ENCODE assay signal across 17 cellular contexts in genomic region chr9:135000647-135001245, GRCh38.
DNase-seq lines count a peak whose midpoint lies in the region; ATAC-seq, FAIRE-seq and TF ChIP-seq lines count a peak whose summit lies in the region.
"Had no signal": no experiment of that assay in that cellular context is flagged by ENCODE, and none has a peak within 500 bp of the region (broad histone marks: within the 10 kb centered on the region; RNA-seq: fewer than 3 reads in every experiment).

No MANE protein-coding gene starts in this region.

- H3K27ac ChIP-seq in A549 (no peak overlapping the region), HCT116 (ENCODE audit: low read depth, low read length) (no peak overlapping the region), OCI-LY7 (ENCODE audit: low read depth, low read length, poor library complexity, severe bottlenecking) (no peak overlapping the region)

- H3K36me3 ChIP-seq in HCT116 (ENCODE audit: control insufficient read depth in 1 of 2, insufficient read depth in 2 of 2, low read length in 2 of 2) (no peaks in the 10 kb centered on the region), OCI-LY7 (ENCODE audit: insufficient read depth, low read length) (no peaks in the 10 kb centered on the region)

- H3K4me2 ChIP-seq in A549 = no peak overlapping the region
- no peak overlapping the region for H3K4me2 ChIP-seq in HCT116 (ENCODE audit: low read length)
- H3K4me2 ChIP-seq in OCI-LY7 (ENCODE audit: low read length) = no peak overlapping the region

- peaks cover 52% of the 10 kb centered on the region for H3K9me3 ChIP-seq in A549
- H3K9me3 ChIP-seq in HCT116 (ENCODE audit: control insufficient read depth in 1 of 2, insufficient read depth in 1 of 2, low read depth in 1 of 2, low read length in 2 of 2) = peaks cover 6 to 24% of the 10 kb centered on the region in 2 experiments; a peak in 3 of 4 replicates
- H3K9me3 ChIP-seq in OCI-LY7 (ENCODE audit: low read length) = peaks cover 25% of the 10 kb centered on the region; the same call in 1 of the 2 replicates

- no peaks in the 10 kb centered on the region for H4K20me1 ChIP-seq in HCT116 (ENCODE audit: insufficient read depth)
- H4K20me1 ChIP-seq in OCI-LY7 (ENCODE audit: insufficient read depth, low read length) = no peaks in the 10 kb centered on the region

- H3K9ac ChIP-seq in HCT116 (ENCODE audit: low read length) = no peak overlapping the region

- TF ChIP-seq POLR2A in A549 (IDR thresholded peaks at IDR 0.05; ENCODE audit: low read length) = no peak
- no peak for TF ChIP-seq POLR2A in HCT116 (IDR thresholded peaks at IDR 0.05; ENCODE audit: borderline replicate concordance, extremely low read depth, insufficient read depth, insufficient read length)

- POLR2A ChIA-PET in A549 (lab: Yijun Ruan, JAX) = no interaction called here
- POLR2A ChIA-PET in HCT116 (lab: Charles Lee) = no interaction called here
- POLR2A ChIA-PET in OCI-LY7 (lab: Charles Lee) = no interaction called here

- WGBS in A549 (ENCODE audit: missing lambda C conversion rate) = 20% methylated on average over 2 of the region's 2 CpGs

- H3K4me3 ChIP-seq in A549 (no peak overlapping the region), HCT116 (replicated peaks in 1 of 2; ENCODE audit: low read depth in 1 of 2, low read length in 2 of 2) (no peak overlapping the region), OCI-LY7 (ENCODE audit: low read depth, low read length, poor library complexity, severe bottlenecking) (no peak overlapping the region), fibroblast of mammary gland (ENCODE audit: control insufficient read depth, low read depth, low read length) (no peak overlapping the region)
- H3K4me3 ChIP-seq: GM12878 had no signal

- H3K79me2 ChIP-seq in HCT116 (ENCODE audit: insufficient read depth, low read length) (no peaks in the 10 kb centered on the region), OCI-LY7 (ENCODE audit: insufficient read depth, low read depth, low read length) (no peaks in the 10 kb centered on the region)

- TF ChIP-seq CTCF in A549 (IDR thresholded peaks at IDR 0.05) (no peak), HCT116 (IDR thresholded peaks at IDR 0.05 in 2 of 3, conservative IDR thresholded peaks at IDR 0.05 in 1 of 3; ENCODE audit: borderline replicate concordance in 1 of 3, insufficient read depth in 1 of 3, low read depth in 2 of 3, low read length in 2 of 3) (no peak), OCI-LY7 (conservative IDR thresholded peaks at IDR 0.05; ENCODE audit: low read length) (no peak), fibroblast of mammary gland (conservative IDR thresholded peaks at IDR 0.05; ENCODE audit: control insufficient read depth, insufficient read depth, low read depth, low read length) (no peak)

- intact Hi-C loops in HCT116 (cut with micrococcal nuclease) (no loop called here), OCI-LY7 (cut with micrococcal nuclease; ENCODE audit: unreplicated experiment) (no loop called here)

- no peak for FAIRE-seq in A549 (lab: Jason Lieb, UNC)
- FAIRE-seq: GM12878 had no signal

- TF ChIP-seq EP300 in A549 (IDR thresholded peaks at IDR 0.05) = no peak

- ATAC-seq in A549 (no peak), HCT116 (no peak)
- ATAC-seq: GM12878, SK-N-SH treated with all-trans-retinoic acid at 6 μM for 48 hours had no signal

- no TSS peak for BruUV-seq in HCT116 (replicated peaks; lab: Mats Ljungman, UMichigan)
- no TSS peak for BruUV-seq in OCI-LY7 (replicated peaks; lab: Mats Ljungman, UMichigan)

- no peaks in the 10 kb centered on the region; the same call in 1 of the 2 replicates for H3K27me3 ChIP-seq in HCT116 (ENCODE audit: insufficient read depth, low read length)

- H2AFZ ChIP-seq in HCT116 (ENCODE audit: low read depth, low read length, poor library complexity, severe bottlenecking) (no peak overlapping the region), OCI-LY7 (ENCODE audit: low read length) (no peak overlapping the region)

- TF ChIP-seq RAD21 in A549 (conservative IDR thresholded peaks at IDR 0.05 in 1 of 2, IDR thresholded peaks at IDR 0.05 in 1 of 2) (no peak), HCT116 (IDR thresholded peaks at IDR 0.05; ENCODE audit: low read depth) (no peak)

- RAD21 ChIA-PET in HCT116 (lab: Charles Lee; ENCODE audit: low non-redundant PET in 1 of 2, low total read pairs in 2 of 2, uncharacterized antibody in 2 of 2, unreplicated experiment in 2 of 2) = no interaction called here

- CTCF ChIA-PET in A549 (lab: Yijun Ruan, JAX) (interaction anchor here (2.5 kb wide), 1 partner anchor 412 kb away, joined by 7 read pairs; no protein-coding TSS in a partner anchor), HCT116 (lab: Charles Lee) (no interaction called here), OCI-LY7 (lab: Charles Lee; ENCODE audit: unreplicated experiment) (interaction anchor here (0.5 to 0.6 kb wide), 2 partner anchors 121 to 211 kb away, joined by 3 to 4 read pairs; no protein-coding TSS in a partner anchor)

- DNase-seq in A549 (ENCODE audit: low read depth in 1 of 2, low spot score in 1 of 2) = peak in 1 of 2 experiments; percentile 11
- peak; percentile 19 for DNase-seq in HCT116 (ENCODE audit: low read depth, low spot score)
- DNase-seq in OCI-LY7 (ENCODE audit: low spot score) = peak; percentile 58
- peak; percentile 19 for DNase-seq in fibroblast of mammary gland (ENCODE audit: low read depth)
- DNase-seq in D341Med (ENCODE audit: low spot score) = no peak
- DNase-seq in activated effector memory CD4-positive, alpha-beta T cell treated with anti-CD3 and anti-CD28 coated beads, Interleukin-2, amount 50 U/mL, for 16 hours = no peak
- no peak for DNase-seq in SW 1271 (lab: John Stamatoyannopoulos, UW)
- DNase-seq: DND-41, GDM1, GOT3, NCI-H1105 treated with DMSO at 0.1 percent for 48 hours, NCI-H1694 treated with DMSO at 0.1 percent for 48 hours, NCI-H226, NCI-H524 treated with DMSO at 0.1 percent for 48 hours, SHP77 treated with DMSO at 0.1 percent for 48 hours had no signal

- no peaks in the 10 kb centered on the region for H3K4me1 ChIP-seq in A549
- no peaks in the 10 kb centered on the region for H3K4me1 ChIP-seq in HCT116 (ENCODE audit: control insufficient read depth in 1 of 2, insufficient read depth in 2 of 2, low read length in 2 of 2)
- no peaks in the 10 kb centered on the region for H3K4me1 ChIP-seq in OCI-LY7 (ENCODE audit: insufficient read depth, low read length, poor library complexity, severe bottlenecking)

- H3K9me2 ChIP-seq in HCT116 (ENCODE audit: insufficient read depth) = no peaks in the 10 kb centered on the region
- no peaks in the 10 kb centered on the region for H3K9me2 ChIP-seq in OCI-LY7 (ENCODE audit: insufficient read depth, low read length)

TF ChIP-seq in A549, 52 proteins besides CTCF, POLR2A, EP300 and RAD21:
- no peak for TF ChIP-seq NPAS2 (CRISPR knock-in tag; IDR thresholded peaks at IDR 0.05; ENCODE audit: borderline replicate concordance)
- TF ChIP-seq, protein P1, sequence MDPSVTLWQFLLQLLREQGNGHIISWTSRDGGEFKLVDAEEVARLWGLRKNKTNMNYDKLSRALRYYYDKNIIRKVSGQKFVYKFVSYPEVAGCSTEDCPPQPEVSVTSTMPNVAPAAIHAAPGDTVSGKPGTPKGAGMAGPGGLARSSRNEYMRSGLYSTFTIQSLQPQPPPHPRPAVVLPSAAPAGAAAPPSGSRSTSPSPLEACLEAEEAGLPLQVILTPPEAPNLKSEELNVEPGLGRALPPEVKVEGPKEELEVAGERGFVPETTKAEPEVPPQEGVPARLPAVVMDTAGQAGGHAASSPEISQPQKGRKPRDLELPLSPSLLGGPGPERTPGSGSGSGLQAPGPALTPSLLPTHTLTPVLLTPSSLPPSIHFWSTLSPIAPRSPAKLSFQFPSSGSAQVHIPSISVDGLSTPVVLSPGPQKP (IDR thresholded peaks at IDR 0.05; ENCODE audit: low read depth, low read length) = no peak
- TF ChIP-seq ZFP36 (IDR thresholded peaks at IDR 0.05; ENCODE audit: borderline replicate concordance, partially characterized antibody) = peak; percentile 91

TF ChIP-seq in HCT116, 20 proteins besides CTCF, POLR2A, EP300 and RAD21:
- TF ChIP-seq CBX3 (IDR thresholded peaks at IDR 0.05; ENCODE audit: low read depth) (peak; percentile 47; the same call in 1 of the 2 replicates), SRF (IDR thresholded peaks at IDR 0.05; ENCODE audit: low read depth) (no peak)
TF ChIP-seq in HCT116: peak in this region for 1.

Comparison
In these comparisons a context has a peak if more than half of its experiments do, and no peak if none do; other contexts are left out.
1. DNase-seq: peak in HCT116 (single experiment), OCI-LY7 (single experiment) and fibroblast of mammary gland (single experiment); none in D341Med (single experiment), activated effector memory CD4-positive, alpha-beta T cell treated with anti-CD3 and anti-CD28 coated beads, Interleukin-2, amount 50 U/mL, for 16 hours (single experiment) and SW 1271 (0 of 2).